In the genomic region with DNA sequence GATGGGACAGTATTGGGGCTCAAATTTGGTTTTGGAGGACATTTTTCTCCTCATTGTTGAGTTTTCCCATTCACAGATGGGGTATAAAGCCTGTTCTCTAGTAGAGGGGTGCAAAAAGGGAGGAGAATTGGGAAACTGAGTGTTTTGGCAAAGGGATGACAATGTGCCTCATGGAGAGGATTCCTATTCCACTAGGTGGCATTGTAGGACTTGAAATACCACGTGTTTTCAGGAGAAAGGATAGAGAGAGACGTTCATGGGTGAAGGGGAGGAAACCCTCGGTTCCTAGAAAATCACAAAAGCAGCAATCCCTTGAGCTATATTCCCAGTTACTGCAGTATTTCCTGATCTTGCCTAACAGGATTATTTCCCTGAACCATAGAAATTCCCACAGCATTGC, we compare ENCODE assay signal across 11 cellular contexts.
A peak's percentile ranks its signal among the peaks of the same experiment; 100 is the strongest.
DNase-seq lines count a peak whose midpoint lies in the region; ATAC-seq and TF ChIP-seq lines count a peak whose summit lies in the region.
"Had no signal": no experiment of that assay in that cellular context is flagged by ENCODE, and none has a peak within 500 bp of the region (broad histone marks: within the 10 kb centered on the region; RNA-seq: fewer than 3 reads in every experiment).

No MANE protein-coding gene starts in this region.

- H3K27me3 ChIP-seq in Karpas-422 (ENCODE audit: low read length) (no peaks in the 10 kb centered on the region), stomach (no peaks in the 10 kb centered on the region)
- H3K27me3 ChIP-seq: suprapubic skin had no signal

- H3K27ac ChIP-seq in Karpas-422 (ENCODE audit: low read length), result no peak overlapping the region
- no peak overlapping the region for H3K27ac ChIP-seq in stomach
- H3K27ac ChIP-seq: suprapubic skin had no signal

- no peak for TF ChIP-seq CTCF in stomach (IDR thresholded peaks at IDR 0.05)

- intact Hi-C loops in Right ventricle myocardium superior (cut with DNase I), result no loop called here
- intact Hi-C loops in stomach (cut with DNase I; ENCODE audit: low total_unique reads), result no loop called here

- H3K4me3 ChIP-seq in Karpas-422 (ENCODE audit: low read length) (no peak overlapping the region), stomach (no peak overlapping the region)
- H3K4me3 ChIP-seq: suprapubic skin had no signal

- no peak overlapping the region for H3K4me2 ChIP-seq in Karpas-422 (ENCODE audit: low read depth, low read length, poor library complexity, severe bottlenecking)

- H3K9me3 ChIP-seq in Karpas-422 (ENCODE audit: low read length) (peaks cover 55% of the 10 kb centered on the region), stomach (peaks cover 25 to 84% (median 75%) of the 10 kb centered on the region in 4 donors)

- 44 to 63% (median 51%) methylated on average over 3 of the region's 3 CpGs for WGBS in stomach, 5 donors

- H3K4me1 ChIP-seq in Karpas-422 (ENCODE audit: low read length) (no peaks in the 10 kb centered on the region), stomach (no peaks in the 10 kb centered on the region)
- H3K4me1 ChIP-seq: suprapubic skin had no signal

- no peak for TF ChIP-seq EP300 in stomach (IDR thresholded peaks at IDR 0.05)

- no peaks in the 10 kb centered on the region for H3K79me2 ChIP-seq in Karpas-422 (ENCODE audit: low read length)

- H3K9me2 ChIP-seq in Karpas-422 (replicated peaks; ENCODE audit: insufficient read depth, low read length), result no peaks in the 10 kb centered on the region

- no peak overlapping the region for H2AFZ ChIP-seq in Karpas-422 (ENCODE audit: low read length)

- DNase-seq in ELR (ENCODE audit: low read depth), result peak; percentile 54
- peak; percentile 71 for DNase-seq in Karpas-422
- DNase-seq in SW480 (ENCODE audit: low spot score), result peak; percentile 4
- peak; percentile 4 for DNase-seq in iris pigment epithelial cell (ENCODE audit: low read depth)
- DNase-seq in COLO668 (lab: John Stamatoyannopoulos, UW; ENCODE audit: unreplicated experiment), result no peak
- DNase-seq in Right ventricle myocardium superior, result no peak
- DNase-seq in stimulated activated CD4-positive, alpha-beta T cell treated with anti-CD3 and anti-CD28 coated beads, Interleukin-15, amount 100 ng/mL, for 24 hours, result no peak
- DNase-seq in stomach, result no peak
- DNase-seq: activated T-cell treated with anti-CD3 and anti-CD28 coated beads, Interleukin-2, amount 50 U/mL, for 48 hours; Calu3 had no signal

- no peak for ATAC-seq in Right ventricle myocardium superior (ENCODE audit: poor library complexity)

- no peak overlapping the region for H3K9ac ChIP-seq in Karpas-422 (ENCODE audit: low read length)

- H3K36me3 ChIP-seq in Karpas-422 (ENCODE audit: insufficient read depth, low read length) (no peaks in the 10 kb centered on the region; the same call in 1 of the 2 replicates), stomach (no peaks in the 10 kb centered on the region)
- H3K36me3 ChIP-seq: suprapubic skin had no signal

- TF ChIP-seq POLR2A in stomach (IDR thresholded peaks at IDR 0.05), result no peak

- H4K20me1 ChIP-seq in Karpas-422 (ENCODE audit: insufficient read depth, low read depth, low read length), result no peaks in the 10 kb centered on the region

Comparison
In these comparisons a context has a peak if more than half of its experiments do, and no peak if none do; other contexts are left out.
1. DNase-seq: peak in ELR (single experiment), Karpas-422 (single experiment), SW480 (single experiment) and iris pigment epithelial cell (single experiment); none in COLO668 (single experiment), Right ventricle myocardium superior (single experiment), stimulated activated CD4-positive, alpha-beta T cell treated with anti-CD3 and anti-CD28 coated beads, Interleukin-15, amount 100 ng/mL, for 24 hours (single experiment) and stomach (single experiment).